8 cellular contexts compared by ENCODE assay signal in the genomic region with DNA sequence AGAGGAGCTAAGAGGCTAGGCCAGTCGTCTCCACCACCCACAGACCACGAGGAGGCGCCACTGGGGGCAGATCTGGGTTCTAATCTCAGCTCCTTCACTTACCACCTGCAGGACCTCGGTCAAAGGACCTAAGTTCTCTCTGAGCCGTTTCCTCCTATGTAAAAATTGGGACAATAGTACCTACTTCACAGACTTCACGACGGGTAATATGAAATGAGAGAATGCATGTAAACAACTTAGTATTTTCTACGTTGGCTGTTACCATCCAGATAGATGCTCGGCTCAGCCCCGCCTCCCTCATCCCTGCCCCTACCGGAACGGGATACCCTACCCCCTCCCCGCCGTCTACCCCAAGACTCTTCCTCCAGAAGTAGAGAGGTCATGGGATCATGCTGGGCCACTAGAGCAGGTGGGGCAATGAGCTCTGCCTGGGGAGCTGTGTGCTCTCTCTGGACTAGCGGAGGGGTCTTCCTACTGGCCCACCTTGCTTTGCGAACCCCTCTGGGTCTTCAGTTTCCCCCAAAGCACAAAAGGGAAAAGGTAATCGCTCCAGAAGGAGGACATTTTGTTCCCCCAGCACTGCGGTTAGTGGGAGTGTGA. TPM values are rescaled to one million over a fixed set of nuclear protein-coding genes. Genes with fewer than 3 reads are reported as not detected.
A peak's percentile ranks its signal among the peaks of the same experiment; 100 is the strongest.
DNase-seq lines count a peak whose midpoint lies in the region; ATAC-seq and TF ChIP-seq lines count a peak whose summit lies in the region.

No MANE protein-coding gene starts in this region.

- peak overlapping the region; percentile 90 for H3K27ac ChIP-seq in lower lobe of right lung

- intact Hi-C loops in lower lobe of right lung (cut with DNase I), result loop anchor here (10.0 kb wide), 1 partner anchor 133 kb away; no protein-coding TSS in a partner anchor

- TF ChIP-seq CTCF in lower lobe of right lung (IDR thresholded peaks at IDR 0.05), result peak; percentile 50

- peak overlapping the region; percentile 82 for H3K4me3 ChIP-seq in Jurkat, Clone E6-1 (ENCODE audit: low read length)
- peak overlapping the region; percentile 78 for H3K4me3 ChIP-seq in lower lobe of right lung

- no peaks in the 10 kb centered on the region for H3K27me3 ChIP-seq in lower lobe of right lung (ENCODE audit: low read depth)

- H3K9me3 ChIP-seq in lower lobe of right lung, result no peaks in the 10 kb centered on the region

- peaks cover 24% of the 10 kb centered on the region for H3K36me3 ChIP-seq in lower lobe of right lung

- H3K4me1 ChIP-seq in lower lobe of right lung, result peaks cover 36% of the 10 kb centered on the region

- ATAC-seq in lower lobe of right lung, result peak; percentile 51 to 61
- no peak for ATAC-seq in GM19463 (IDR thresholded peaks at IDR 0.05; ENCODE audit: unreplicated experiment)

- peak; percentile 15 for DNase-seq in COR-L47 (lab: John Stamatoyannopoulos, UW)
- no peak for DNase-seq in Jurkat, Clone E6-1 (ENCODE audit: low read depth, low spot score)
- peak; percentile 34 for DNase-seq in activated CD4-positive, alpha-beta T cell treated with anti-CD3 and anti-CD28 coated beads for 1 hour
- DNase-seq in dermis blood vessel endothelial cell, result peak; percentile 78
- DNase-seq in lower lobe of right lung, result peak; percentile 62
- peak; percentile 43 to 53 (median 44) for DNase-seq in stimulated activated CD4-positive, alpha-beta T cell treated with anti-CD3 and anti-CD28 coated beads, TNF-alpha, amount 100 ng/mL, for 4 hours (ENCODE audit: low read depth in 3 of 3)
- DNase-seq in NCI-H1436 treated with DMSO at 0.1 percent for 48 hours (lab: John Stamatoyannopoulos, UW), result no peak

RNA-seq across cellular contexts. Expression of gene GNPDA1, which starts 0.5 kb away (rescaled TPM):
- 48.8 TPM for polyA plus RNA-seq in Jurkat, Clone E6-1 (2012; ENCODE audit: insufficient read depth, insufficient read length)
- total RNA-seq in dermis blood vessel endothelial cell, result 51.4 and 54.1 TPM in 2 replicates
- total RNA-seq in lower lobe of right lung, result 38.3 TPM

RNA-seq across cellular contexts. Expression of gene RNF14, which starts 43.4 kb away (rescaled TPM):
- 48.7 TPM for polyA plus RNA-seq in Jurkat, Clone E6-1 (2012; ENCODE audit: insufficient read depth, insufficient read length)
- total RNA-seq in dermis blood vessel endothelial cell (75.7 and 88.3 TPM in 2 replicates), lower lobe of right lung (47.1 TPM)

RNA-seq across cellular contexts. Expression of gene PCDH12, which starts 54.3 kb away (rescaled TPM):
- 0.26 TPM for polyA plus RNA-seq in Jurkat, Clone E6-1 (2012; ENCODE audit: insufficient read depth, insufficient read length)
- 48.2 and 60.9 TPM in 2 replicates for total RNA-seq in dermis blood vessel endothelial cell
- 14.9 TPM for total RNA-seq in lower lobe of right lung

Comparison
In these comparisons a context has a peak if more than half of its experiments do, and no peak if none do; other contexts are left out.
1. DNase-seq: peak in COR-L47 (single experiment), activated CD4-positive, alpha-beta T cell treated with anti-CD3 and anti-CD28 coated beads for 1 hour (single experiment), dermis blood vessel endothelial cell (single experiment), lower lobe of right lung (single experiment) and stimulated activated CD4-positive, alpha-beta T cell treated with anti-CD3 and anti-CD28 coated beads, TNF-alpha, amount 100 ng/mL, for 4 hours (3 of 3); none in Jurkat, Clone E6-1 (single experiment) and NCI-H1436 treated with DMSO at 0.1 percent for 48 hours (single experiment).